ENCODE assay signal across 23 cellular contexts in genomic region chr1:203584040-203584439, GRCh38. TPM values are rescaled to one million over a fixed set of nuclear protein-coding genes. Genes with fewer than 3 reads are reported as not detected.
A peak's percentile ranks its signal among the peaks of the same experiment; 100 is the strongest.
DNase-seq lines count a peak whose midpoint lies in the region; ATAC-seq and TF ChIP-seq lines count a peak whose summit lies in the region.
"Had no signal": no experiment of that assay in that cellular context is flagged by ENCODE, and none has a peak within 500 bp of the region (broad histone marks: within the 10 kb centered on the region; RNA-seq: fewer than 3 reads in every experiment).

No MANE protein-coding gene starts in this region.

- H3K4ac ChIP-seq in IMR-90 (ENCODE audit: low read depth, low read length) = peak overlapping the region; percentile 30; the same call in 1 of the 2 replicates
- H3K4ac ChIP-seq in neuronal stem cell (ENCODE audit: low read length) = no peak overlapping the region

- peak; percentile 72 for DNase-seq in AG10803 (ENCODE audit: low read depth)
- peak; percentile 61 for DNase-seq in IMR-90
- DNase-seq in neuronal stem cell (ENCODE audit: low spot score) = no peak
- no peak for DNase-seq in ascending aorta (ENCODE audit: low spot score in 2 of 2)
- no peak for DNase-seq in NCI-H526 (lab: John Stamatoyannopoulos, UW)
- DNase-seq in Karpas-422 = no peak
- DNase-seq: activated B cell treated with CpG ODN at 0.5 μM for 24 hours; activated CD4-positive, alpha-beta memory T cell treated with anti-CD3 and anti-CD28 coated beads for 36 hours; activated effector memory CD4-positive, alpha-beta T cell treated with anti-CD3 and anti-CD28 coated beads, Interleukin-2, amount 50 U/mL, for 16 hours; activated naive CD8-positive, alpha-beta T cell treated with anti-CD3 and anti-CD28 coated beads, Interleukin-2, amount 50 U/mL, for 24 hours; COR-L47; DND-41; KBM-7; lower lobe of right lung; MV-4-11; NCI-H1694 treated with DMSO at 0.1 percent for 48 hours; NCI-H748 treated with DMSO at 0.1 percent for 48 hours; stimulated activated CD4-positive, alpha-beta T cell treated with anti-CD3 and anti-CD28 coated beads, Interleukin-2, amount 100 ng/mL, for 24 hours; T1000; testis had no signal

- no peak overlapping the region for H3K56ac ChIP-seq in IMR-90 (ENCODE audit: extremely low read depth, insufficient read depth, low read length)

- no peak overlapping the region for H2BK5ac ChIP-seq in IMR-90 (ENCODE audit: low read depth, low read length, poor library complexity, severe bottlenecking)
- H2BK5ac ChIP-seq in neuronal stem cell (ENCODE audit: low read length) = no peak overlapping the region

- H2AK5ac ChIP-seq in IMR-90 (ENCODE audit: low read depth, low read length) = 0 out of 2 replicates have a peak overlapping the region, but pooled peaks have one; percentile 83
- no peak overlapping the region for H2AK5ac ChIP-seq in neuronal stem cell (ENCODE audit: low read depth, low read length)

- H3K9me2 ChIP-seq in Karpas-422 (replicated peaks; ENCODE audit: insufficient read depth, low read length) = no peaks in the 10 kb centered on the region

- dilution Hi-C loops in IMR-90 (cut with HindIII; ENCODE audit: low sequenced_read_pairs, unreplicated experiment) = no loop called here

- no peak overlapping the region for H3K18ac ChIP-seq in IMR-90 (ENCODE audit: low read depth, low read length)
- H3K18ac ChIP-seq in neuronal stem cell (ENCODE audit: low read length) = peak overlapping the region; percentile 6

- peaks cover 7% of the 10 kb centered on the region; the same call in 1 of the 2 replicates for H3K9me1 ChIP-seq in IMR-90 (ENCODE audit: insufficient read depth, low read length)

- H3K79me1 ChIP-seq in IMR-90 (ENCODE audit: low read depth in 1 of 2, low read length in 2 of 2) (no peaks in the 10 kb centered on the region), neuronal stem cell (ENCODE audit: low read depth, low read length) (no peaks in the 10 kb centered on the region)

- H4K8ac ChIP-seq in IMR-90 (ENCODE audit: low read depth in 2 of 2, low read length in 2 of 2) (no peak overlapping the region), neuronal stem cell (ENCODE audit: low read depth, low read length) (no peak overlapping the region)

- H3K4me2 ChIP-seq in IMR-90 (ENCODE audit: low read depth, low read length) = no peak overlapping the region
- H3K4me2 ChIP-seq in neuronal stem cell (ENCODE audit: insufficient read depth, low read length, poor library complexity, severe bottlenecking) = no peak overlapping the region
- H3K4me2 ChIP-seq in Karpas-422 (ENCODE audit: low read depth, low read length, poor library complexity, severe bottlenecking) = no peak overlapping the region

- H3K36me3 ChIP-seq in IMR-90 (ENCODE audit: control insufficient read depth, insufficient read depth, low read length) = no peaks in the 10 kb centered on the region
- H3K36me3 ChIP-seq in esophagus (ENCODE audit: control insufficient read depth in 2 of 2, insufficient read depth in 2 of 2, low read length in 1 of 2) = no peaks in the 10 kb centered on the region
- H3K36me3 ChIP-seq in neuronal stem cell (replicated peaks in 1 of 2; ENCODE audit: control insufficient read depth in 2 of 2, insufficient read depth in 2 of 2, low read length in 2 of 2) = no peaks in the 10 kb centered on the region
- no peaks in the 10 kb centered on the region for H3K36me3 ChIP-seq in ascending aorta
- H3K36me3 ChIP-seq in Karpas-422 (ENCODE audit: insufficient read depth, low read length) = no peaks in the 10 kb centered on the region
- H3K36me3 ChIP-seq: lower lobe of right lung had no signal

- POLR2A ChIA-PET in IMR-90 (lab: Charles Lee; ENCODE audit: unreplicated experiment) = no interaction called here

- TF ChIP-seq POLR2A in IMR-90 (IDR thresholded peaks at IDR 0.05; ENCODE audit: low read depth, low read length) = no peak

- peak overlapping the region; percentile 11; the same call in 1 of the 2 replicates for H2BK20ac ChIP-seq in IMR-90 (ENCODE audit: low read depth, low read length)

- H2BK15ac ChIP-seq in IMR-90 (ENCODE audit: low read depth, low read length) (no peak overlapping the region; the same call in 2 of the 3 replicates), neuronal stem cell (ENCODE audit: low read length) (no peak overlapping the region)

- H3K9me3 ChIP-seq in IMR-90 (ENCODE audit: control insufficient read depth, insufficient read depth, low read length) = no peaks in the 10 kb centered on the region
- H3K9me3 ChIP-seq in esophagus (ENCODE audit: control insufficient read depth in 2 of 2, insufficient read depth in 1 of 2, low read depth in 1 of 2, low read length in 1 of 2) = no peaks in the 10 kb centered on the region
- no peaks in the 10 kb centered on the region for H3K9me3 ChIP-seq in neuronal stem cell (replicated peaks in 1 of 2; ENCODE audit: control insufficient read depth in 2 of 2, insufficient read depth in 1 of 2, low read depth in 1 of 2, low read length in 2 of 2)
- no peaks in the 10 kb centered on the region for H3K9me3 ChIP-seq in ascending aorta
- H3K9me3 ChIP-seq in Karpas-422 (ENCODE audit: low read length) = no peaks in the 10 kb centered on the region
- H3K9me3 ChIP-seq: lower lobe of right lung, testis had no signal

- H3K9ac ChIP-seq in IMR-90 (ENCODE audit: low read depth, low read length) = no peak overlapping the region
- H3K9ac ChIP-seq in neuronal stem cell (ENCODE audit: low read depth, low read length, poor library complexity) = no peak overlapping the region
- H3K9ac ChIP-seq in Karpas-422 (ENCODE audit: low read length) = no peak overlapping the region

- H4K20me1 ChIP-seq in IMR-90 (ENCODE audit: insufficient read depth, low read length) = no peaks in the 10 kb centered on the region
- no peaks in the 10 kb centered on the region for H4K20me1 ChIP-seq in Karpas-422 (ENCODE audit: insufficient read depth, low read depth, low read length)

- intact Hi-C loops in IMR-90 (cut with micrococcal nuclease) = no loop called here
- intact Hi-C loops in ascending aorta (cut with DNase I) = no loop called here

- H3K4me1 ChIP-seq in IMR-90 (ENCODE audit: control insufficient read depth, insufficient read depth, low read length) (no peaks in the 10 kb centered on the region; the same call in 1 of the 2 replicates), esophagus (ENCODE audit: control insufficient read depth in 2 of 2, insufficient read depth in 2 of 2, low read length in 1 of 2) (no peaks in the 10 kb centered on the region), neuronal stem cell (ENCODE audit: control insufficient read depth in 2 of 2, insufficient read depth in 1 of 2, low read depth in 1 of 2, low read length in 2 of 2) (peaks cover 5 to 14% of the 10 kb centered on the region in 2 donors), ascending aorta (no peaks in the 10 kb centered on the region), Karpas-422 (ENCODE audit: low read length) (no peaks in the 10 kb centered on the region)
- H3K4me1 ChIP-seq: lower lobe of right lung, testis had no signal

- H3K27ac ChIP-seq in IMR-90 (ENCODE audit: insufficient read depth, low read length) (no peak overlapping the region), esophagus (ENCODE audit: low read depth in 2 of 2, low read length in 1 of 2) (peak overlapping the region; percentile 4 to 60), neuronal stem cell (replicated peaks; ENCODE audit: low read length) (no peak overlapping the region), ascending aorta (no peak overlapping the region), Karpas-422 (ENCODE audit: low read length) (no peak overlapping the region)
- H3K27ac ChIP-seq: lower lobe of right lung, testis had no signal

- H3K27me3 ChIP-seq in IMR-90 (ENCODE audit: control insufficient read depth, insufficient read depth, low read length) (no peaks in the 10 kb centered on the region), esophagus (ENCODE audit: control insufficient read depth in 1 of 2, insufficient read depth in 2 of 2, low read length in 2 of 2) (no peaks in the 10 kb centered on the region), neuronal stem cell (ENCODE audit: control insufficient read depth in 3 of 3, insufficient read depth in 3 of 3, low read depth in 1 of 3, low read length in 3 of 3) (peaks cover 0 to 15% (median 0%) of the 10 kb centered on the region in 3 experiments), ascending aorta (no peaks in the 10 kb centered on the region), Karpas-422 (ENCODE audit: low read length) (0 out of 2 replicates have a peak, but pooled peaks cover 4% of the 10 kb centered on the region)
- H3K27me3 ChIP-seq: testis had no signal

- 0 out of 2 replicates have a peak overlapping the region, but pooled peaks have one; percentile 17 for H3K14ac ChIP-seq in IMR-90 (replicated peaks; ENCODE audit: low read depth, low read length)
- no peak overlapping the region for H3K14ac ChIP-seq in neuronal stem cell (ENCODE audit: low read length)

- H3K79me2 ChIP-seq in Karpas-422 (ENCODE audit: low read length) = no peaks in the 10 kb centered on the region

- in situ Hi-C loops in IMR-90 (cut with MboI; ENCODE audit: low sequenced_read_pairs) = no loop called here

- no peak overlapping the region for H4K5ac ChIP-seq in IMR-90 (ENCODE audit: low read depth, low read length)

- H2AK9ac ChIP-seq in IMR-90 (replicated peaks; ENCODE audit: low read depth, low read length, poor library complexity) = no peak overlapping the region

- H4K91ac ChIP-seq in IMR-90 (ENCODE audit: insufficient read depth, low read depth, low read length) = peak overlapping the region; percentile 38; the same call in 1 of the 2 replicates
- H4K91ac ChIP-seq in neuronal stem cell (ENCODE audit: low read depth, low read length, poor library complexity) = no peak overlapping the region

- CTCF ChIA-PET in IMR-90 (lab: Yijun Ruan, JAX) = no interaction called here

- no TSS peak for BruUV-seq in IMR-90 (replicated peaks; lab: Mats Ljungman, UMichigan)

- H2BK12ac ChIP-seq in neuronal stem cell (ENCODE audit: low read length) = no peak overlapping the region

- H3K23ac ChIP-seq in IMR-90 (ENCODE audit: low read depth, low read length) (no peak overlapping the region), neuronal stem cell (ENCODE audit: low read depth, low read length, poor library complexity) (no peak overlapping the region)

- ATAC-seq in IMR-90 (ENCODE audit: low read depth) (peak; percentile 48), GM19351 (IDR thresholded peaks at IDR 0.05; ENCODE audit: unreplicated experiment) (no peak)
- ATAC-seq: activated naive CD8-positive, alpha-beta T cell treated with anti-CD3 and anti-CD28 coated beads, Interleukin-2, amount 50 U/mL, for 24 hours; lower lobe of right lung; stimulated activated memory B cell treated with anti-CD40 and anti-IgM and Interleukin-4, amounts not matched to agents 10 μg/mL and 1 μg/mL and 100 μg/mL, for 72 hours had no signal

- H3K4me3 ChIP-seq in AG10803 (ENCODE audit: low read length) = no peak overlapping the region
- H3K4me3 ChIP-seq in IMR-90 (ENCODE audit: insufficient read depth, low read depth, low read length) = no peak overlapping the region
- no peak overlapping the region for H3K4me3 ChIP-seq in esophagus (ENCODE audit: low read depth in 1 of 2, low read length in 2 of 2)
- H3K4me3 ChIP-seq in neuronal stem cell (ENCODE audit: low read length in 2 of 2) = no peak overlapping the region
- H3K4me3 ChIP-seq in ascending aorta = no peak overlapping the region
- H3K4me3 ChIP-seq in Karpas-422 (ENCODE audit: low read length) = no peak overlapping the region
- H3K4me3 ChIP-seq: lower lobe of right lung, testis had no signal

- 80% methylated on average over 1 of the region's 1 CpG; no CpG with 5 or more reads in 1 of the 2 experiments for WGBS in IMR-90 (ENCODE audit: extremely low coverage in 2 of 2, insufficient read length in 1 of 2), 2 experiments
- whole genome bisulfite sequencing in esophagus, 2 donors = 89 to 91% methylated on average over 1 of the region's 1 CpG
- no CpG with 5 or more reads among the region's 1 CpG for WGBS in neuronal stem cell (ENCODE audit: extremely low coverage in 2 of 2, insufficient read length in 2 of 2, insufficient replicate concordance in 1 of 2), 2 donors

- no peak for TF ChIP-seq RAD21 in IMR-90 (IDR thresholded peaks at IDR 0.05; ENCODE audit: low read length)

- H2BK120ac ChIP-seq in IMR-90 (ENCODE audit: low read depth, low read length) = peak overlapping the region; percentile 22; the same call in 1 of the 2 replicates
- no peak overlapping the region for H2BK120ac ChIP-seq in neuronal stem cell (ENCODE audit: low read depth, low read length)

- H2AFZ ChIP-seq in IMR-90 (replicated peaks; ENCODE audit: low read length, poor library complexity) = peak overlapping the region; percentile 28
- H2AFZ ChIP-seq in neuronal stem cell (ENCODE audit: low read length) = no peak overlapping the region
- no peak overlapping the region for H2AFZ ChIP-seq in Karpas-422 (ENCODE audit: low read length)

- TF ChIP-seq CTCF in AG10803 (conservative IDR thresholded peaks at IDR 0.05; ENCODE audit: low read length) = no peak
- no peak for TF ChIP-seq CTCF in IMR-90 (conservative IDR thresholded peaks at IDR 0.05; ENCODE audit: low read depth, low read length)
- no peak for TF ChIP-seq CTCF in ascending aorta (IDR thresholded peaks at IDR 0.05)

RNA-seq across cellular contexts. Expression of gene ATP2B4, which starts 42.6 kb away (rescaled TPM):
- total RNA-seq in IMR-90 (2012; rRNA removed) (290 and 311 TPM in 2 replicates), ascending aorta (97.1 TPM)
- polyA plus RNA-seq in IMR-90 (2012; rRNA removed) (172 TPM in 2 replicates), esophagus (10 to 100 TPM; 17.7 to 19.3 TPM)
- 65.5 and 87.1 TPM in 2 replicates for polyA plus RNA-seq in IMR-90 (2012; cell fraction: cytosol; rRNA removed)
- polyA plus RNA-seq in IMR-90 (2012; cell fraction: nucleus; rRNA removed; ENCODE audit: low replicate concordance) = 90.6 and 259 TPM in 2 replicates
- polyA plus RNA-seq in neuronal stem cell (2013, experiment 1 of 2) = 22.6 TPM
- 22.2 TPM for polyA plus RNA-seq in neuronal stem cell (2013, experiment 2 of 2)
- total RNA-seq in Karpas-422 (2014; rRNA removed; shearing (Covaris generic); ENCODE audit: low replicate concordance) = 2.5 and 2.7 TPM in 2 replicates

Comparison
In these comparisons a context has a peak if more than half of its experiments do, and no peak if none do; other contexts are left out.
1. DNase-seq: peak in AG10803 (single experiment) and IMR-90 (single experiment); none in neuronal stem cell (single experiment), ascending aorta (0 of 2), NCI-H526 (0 of 2) and Karpas-422 (single experiment).
2. H3K27ac ChIP-seq: peak in esophagus (2 of 2); none in IMR-90 (single experiment), neuronal stem cell (single experiment), ascending aorta (0 of 2) and Karpas-422 (single experiment).
3. RNA of gene ATP2B4, which starts 42.6 kb away (total RNA-seq): 290 to 311 TPM in IMR-90 and 97.1 TPM in ascending aorta (single experiment); 2.5 to 2.7 TPM in Karpas-422; every median in the first group is over 10 times any median in the second.